Comparison of ENCODE assay signal across 1 cellular context in genomic region chr7:30348083-30348560, GRCh38.
TF ChIP-seq lines count a peak whose summit lies in the region.

No MANE protein-coding gene starts in this region.

TF ChIP-seq in GM12878, 131 proteins besides CTCF, POLR2A, EP300 and RAD21 (continued from another document and continues in another):
- TF ChIP-seq ZBTB40 (IDR thresholded peaks at IDR 0.05; ENCODE audit: borderline replicate concordance) (peak; percentile 80), BHLHE40 (IDR thresholded peaks at IDR 0.05; ENCODE audit: borderline replicate concordance in 1 of 2, low read depth in 2 of 2, low read length in 1 of 2) (no peak), SREBF2 (IDR thresholded peaks at IDR 0.05; ENCODE audit: low read length) (no peak), HDAC6 (IDR thresholded peaks at IDR 0.05; ENCODE audit: unreplicated experiment) (no peak), POU2F2 (IDR thresholded peaks at IDR 0.05; ENCODE audit: borderline replicate concordance, low read depth, low read length) (peak; percentile 39; the same call in 1 of the 3 replicates), ZBED1 (IDR thresholded peaks at IDR 0.05; ENCODE audit: borderline replicate concordance) (no peak), NR2C2 (IDR thresholded peaks at IDR 0.05; ENCODE audit: borderline replicate concordance, control insufficient read depth, insufficient read length, low read depth) (no peak), PBX3 (IDR thresholded peaks at IDR 0.05; ENCODE audit: insufficient replicate concordance, low read depth, low read length) (peak; percentile 5), CBX5 (IDR thresholded peaks at IDR 0.05; ENCODE audit: low read depth) (0 out of 2 replicates have a peak, but pooled peaks have one; percentile 6), KAT2A (conservative IDR thresholded peaks at IDR 0.05; ENCODE audit: control insufficient read depth, low read depth, low read length) (no peak), PML (IDR thresholded peaks at IDR 0.05; ENCODE audit: low read length) (peak; percentile 43; the same call in 1 of the 2 replicates), BMI1 (IDR thresholded peaks at IDR 0.05; ENCODE audit: borderline replicate concordance) (no peak; the same call in 1 of the 2 replicates), TAF1 (IDR thresholded peaks at IDR 0.05; ENCODE audit: borderline replicate concordance, low read depth, low read length) (no peak), EED (IDR thresholded peaks at IDR 0.05; ENCODE audit: low read depth) (no peak), BCL11A (IDR thresholded peaks at IDR 0.05; ENCODE audit: low read depth, low read length) (peak; percentile 32; the same call in 1 of the 2 replicates), ZSCAN29 (IDR thresholded peaks at IDR 0.05) (no peak), JUND (IDR thresholded peaks at IDR 0.05; ENCODE audit: low read depth, low read length) (no peak; the same call in 1 of the 2 replicates), ZNF274 (IDR thresholded peaks at IDR 0.05; ENCODE audit: insufficient read depth, insufficient read length) (no peak), PAX8 (IDR thresholded peaks at IDR 0.05) (no peak), CREB1 (IDR thresholded peaks at IDR 0.05; ENCODE audit: low read depth) (peak; percentile 66), SUZ12 (IDR thresholded peaks at IDR 0.05; ENCODE audit: unreplicated experiment) (no peak), TBL1XR1 (IDR thresholded peaks at IDR 0.05; ENCODE audit: low read depth, low read length) (no peak), KDM1A (IDR thresholded peaks at IDR 0.05; ENCODE audit: borderline replicate concordance) (no peak), SMC3 (IDR thresholded peaks at IDR 0.05; ENCODE audit: borderline replicate concordance, low read length) (no peak; the same call in 1 of the 2 replicates), E2F8 (IDR thresholded peaks at IDR 0.05; ENCODE audit: low read depth, partially characterized antibody) (no peak), IRF5 (IDR thresholded peaks at IDR 0.05; ENCODE audit: borderline replicate concordance) (no peak), NR2F1 (conservative IDR thresholded peaks at IDR 0.05) (0 out of 2 replicates have a peak, but pooled peaks have one; percentile 25), ATF7 (IDR thresholded peaks at IDR 0.05; ENCODE audit: low read depth) (peak; percentile 85), USF2 (IDR thresholded peaks at IDR 0.05; ENCODE audit: borderline replicate concordance, low read depth, low read length) (no peak), NBN (IDR thresholded peaks at IDR 0.05) (peak; percentile 75), ATF2 (IDR thresholded peaks at IDR 0.05; ENCODE audit: low read length) (peak; percentile 75), MLLT1 (IDR thresholded peaks at IDR 0.05) (peak; percentile 90), ZZZ3 (IDR thresholded peaks at IDR 0.05; ENCODE audit: control insufficient read depth, insufficient read length, low read depth) (no peak), CEBPZ (IDR thresholded peaks at IDR 0.05; ENCODE audit: low read depth, low read length) (no peak), E4F1 (IDR thresholded peaks at IDR 0.05; ENCODE audit: borderline replicate concordance, partially characterized antibody) (no peak)
